In genomic region chr16:83137326-83137770, GRCh38 we compare ENCODE assay signal across 8 cellular contexts.
A peak's percentile ranks its signal among the peaks of the same experiment; 100 is the strongest.
DNase-seq lines count a peak whose midpoint lies in the region; ATAC-seq and TF ChIP-seq lines count a peak whose summit lies in the region.

No MANE protein-coding gene starts in this region.

- H3K27me3 Mint-ChIP-seq in brain (peaks cover 8% of the 10 kb centered on the region), mesothelial cell of epicardium (ENCODE audit: low read depth) (peaks cover 5% of the 10 kb centered on the region)

- H4K20me1 ChIP-seq in KMS-11 (ENCODE audit: insufficient read depth) = no peaks in the 10 kb centered on the region

- TF ChIP-seq POLR2A in GM18505 (IDR thresholded peaks at IDR 0.05; ENCODE audit: borderline replicate concordance, extremely low read depth, insufficient read depth, insufficient read length) = no peak

- no peak overlapping the region for H3K27ac ChIP-seq in KMS-11

- H2AFZ ChIP-seq in KMS-11 (ENCODE audit: low read depth) = peak overlapping the region; percentile 39

- peaks cover 8% of the 10 kb centered on the region; the same call in 1 of the 2 replicates for H3K27me3 ChIP-seq in KMS-11 (ENCODE audit: insufficient read depth, low read depth)

- H3K4me1 ChIP-seq in KMS-11 (ENCODE audit: low read depth, poor library complexity, severe bottlenecking) = peaks cover 13% of the 10 kb centered on the region

- ATAC-seq in GM19023 (IDR thresholded peaks at IDR 0.05; ENCODE audit: unreplicated experiment) = no peak
- no peak for ATAC-seq in GM19455 (IDR thresholded peaks at IDR 0.05; ENCODE audit: unreplicated experiment)
- ATAC-seq in GM18505 (IDR thresholded peaks at IDR 0.05; ENCODE audit: unreplicated experiment) = no peak

- peak; percentile 30 for DNase-seq in DMS153 (lab: John Stamatoyannopoulos, UW)
- no peak for DNase-seq in mesothelial cell of epicardium (ENCODE audit: low spot score in 2 of 2, unreplicated experiment in 2 of 2)
- DNase-seq in amniotic stem cell (lab: John Stamatoyannopoulos, UW) = no peak

- peak overlapping the region; percentile 66 for H3K4me2 ChIP-seq in KMS-11

- H3K9ac ChIP-seq in KMS-11 = peak overlapping the region; percentile 15; the same call in 1 of the 2 replicates

- no peak for TF ChIP-seq CTCF in KMS-11 (conservative IDR thresholded peaks at IDR 0.05; ENCODE audit: low read depth, low read length)
- TF ChIP-seq CTCF in brain (conservative IDR thresholded peaks at IDR 0.05) = no peak
- no peak for TF ChIP-seq CTCF in mesothelial cell of epicardium (IDR thresholded peaks at IDR 0.05; ENCODE audit: unreplicated experiment)

- H3K36me3 ChIP-seq in KMS-11 (ENCODE audit: insufficient read depth) = no peaks in the 10 kb centered on the region

- peaks cover 0 to 10% (median 0%) of the 10 kb centered on the region in 5 experiments for H3K9me3 Mint-ChIP-seq in brain
- no peaks in the 10 kb centered on the region for H3K9me3 Mint-ChIP-seq in mesothelial cell of epicardium

- H3K27ac Mint-ChIP-seq in brain (peak overlapping the region in 3 of 5 experiments; percentile 21 to 75 (median 37)), mesothelial cell of epicardium (peak overlapping the region; percentile 23)

- no peak overlapping the region for H3K4me3 ChIP-seq in KMS-11 (IDR thresholded peaks at IDR 0.05; ENCODE audit: insufficient read depth, low read depth, low read length)

- H3K36me3 Mint-ChIP-seq in brain (no peaks in the 10 kb centered on the region), mesothelial cell of epicardium (no peaks in the 10 kb centered on the region)

- H3K4me1 Mint-ChIP-seq in brain = peaks cover 6% of the 10 kb centered on the region
- H3K4me1 Mint-ChIP-seq in mesothelial cell of epicardium = peaks cover 10% of the 10 kb centered on the region

- no peaks in the 10 kb centered on the region for H3K79me2 ChIP-seq in KMS-11 (ENCODE audit: insufficient read depth, low read depth)

- peak overlapping the region; percentile 41 to 73 (median 68) for H3K4me3 Mint-ChIP-seq in brain
- H3K4me3 Mint-ChIP-seq in mesothelial cell of epicardium = peak overlapping the region; percentile 50
